ENCODE assay signal across 9 cellular contexts in the genomic region with DNA sequence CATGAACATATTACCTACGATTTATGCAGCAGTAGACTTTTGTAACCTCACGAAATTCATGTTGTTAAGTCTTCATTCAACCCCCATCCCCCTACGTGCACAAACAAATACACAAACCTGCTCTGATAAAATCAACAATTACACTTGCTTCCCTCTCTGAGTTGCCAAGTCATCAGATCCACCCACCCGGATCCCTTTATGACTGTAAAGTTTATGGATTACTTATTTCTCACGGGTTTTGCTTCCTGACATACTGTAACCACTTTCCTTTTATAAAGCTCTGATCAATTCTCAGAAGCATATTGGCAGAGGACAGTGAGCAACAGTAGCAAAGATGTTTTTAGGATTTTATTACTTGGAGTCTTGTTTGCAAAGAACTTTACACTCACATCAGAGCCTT.
DNase-seq lines count a peak whose midpoint lies in the region; ATAC-seq, FAIRE-seq and TF ChIP-seq lines count a peak whose summit lies in the region.
"Had no signal": no experiment of that assay in that cellular context is flagged by ENCODE, and none has a peak within 500 bp of the region (broad histone marks: within the 10 kb centered on the region; RNA-seq: fewer than 3 reads in every experiment).

No MANE protein-coding gene starts in this region.

- TF ChIP-seq CTCF in GM23338 (conservative IDR thresholded peaks at IDR 0.05; ENCODE audit: low read depth in 2 of 2) = no peak

- FAIRE-seq in GM12891 (lab: Jason Lieb, UNC) = no peak

- no peaks in the 10 kb centered on the region for H3K27me3 ChIP-seq in GM23338 (ENCODE audit: insufficient read depth)

- H3K36me3 Mint-ChIP-seq in GM23338 (ENCODE audit: low read depth) = no peaks in the 10 kb centered on the region

- H3K9me3 Mint-ChIP-seq in GM23338 = no peaks in the 10 kb centered on the region

- no peaks in the 10 kb centered on the region for H4K20me1 ChIP-seq in GM23338 (replicated peaks; ENCODE audit: insufficient read depth)

- no peak overlapping the region for H2AFZ ChIP-seq in GM23338

- H3K27me3 Mint-ChIP-seq in GM23338 (ENCODE audit: insufficient read depth, low read depth, poor library complexity) = peaks cover 2% of the 10 kb centered on the region

- peaks cover 20% of the 10 kb centered on the region for H3K4me1 ChIP-seq in GM23338 (ENCODE audit: insufficient read depth)

- ATAC-seq in GM18870 (IDR thresholded peaks at IDR 0.05; ENCODE audit: unreplicated experiment) = peak; percentile 71
- ATAC-seq in GM23338 = no peak
- no peak for ATAC-seq in HG03280 (IDR thresholded peaks at IDR 0.05; ENCODE audit: unreplicated experiment)

- H3K27ac Mint-ChIP-seq in GM23338 = peak overlapping the region; percentile 37

- H3K4me3 Mint-ChIP-seq in GM23338 = no peak overlapping the region

- no peak for TF ChIP-seq POLR2A in GM12891 (IDR thresholded peaks at IDR 0.05; ENCODE audit: low read depth, low read length)

- no peak overlapping the region for H3K4me3 ChIP-seq in GM23338

- H3K4me2 ChIP-seq in GM23338 = no peak overlapping the region

- H3K9me2 ChIP-seq in GM23338 (ENCODE audit: insufficient read depth) = no peaks in the 10 kb centered on the region

- H3K36me3 ChIP-seq in GM23338 (ENCODE audit: insufficient read depth) = no peaks in the 10 kb centered on the region

- H3K4me1 Mint-ChIP-seq in GM23338 = peaks cover 28% of the 10 kb centered on the region

- DNase-seq in GM23338 (ENCODE audit: low spot score) = no peak
- DNase-seq in OCI-M1 (lab: John Stamatoyannopoulos, UW) = peak; percentile 31
- peak; percentile 70 for DNase-seq in left kidney (ENCODE audit: low read depth, low spot score)
- no peak for DNase-seq in NCI-H2081 (lab: John Stamatoyannopoulos, UW)
- DNase-seq in GM12891 (ENCODE audit: insufficient read length, low spot score) = no peak
- DNase-seq in COLO668 (lab: John Stamatoyannopoulos, UW; ENCODE audit: unreplicated experiment) = no peak
- DNase-seq: T-helper 9 cell had no signal

- no peaks in the 10 kb centered on the region for H3F3A ChIP-seq in GM23338 (replicated peaks; ENCODE audit: low read depth)

- no peaks in the 10 kb centered on the region for H3K79me2 ChIP-seq in GM23338 (replicated peaks; ENCODE audit: insufficient read depth)

- no peak overlapping the region for H3K27ac ChIP-seq in GM23338 (ENCODE audit: low read depth)

TF ChIP-seq in GM23338, 12 proteins besides CTCF, POLR2A, EP300 and RAD21 (continues in another document):
- no peak for TF ChIP-seq ZNF331 (CRISPR knock-in tag; IDR thresholded peaks at IDR 0.05; ENCODE audit: low read depth)
- TF ChIP-seq, protein P1, sequence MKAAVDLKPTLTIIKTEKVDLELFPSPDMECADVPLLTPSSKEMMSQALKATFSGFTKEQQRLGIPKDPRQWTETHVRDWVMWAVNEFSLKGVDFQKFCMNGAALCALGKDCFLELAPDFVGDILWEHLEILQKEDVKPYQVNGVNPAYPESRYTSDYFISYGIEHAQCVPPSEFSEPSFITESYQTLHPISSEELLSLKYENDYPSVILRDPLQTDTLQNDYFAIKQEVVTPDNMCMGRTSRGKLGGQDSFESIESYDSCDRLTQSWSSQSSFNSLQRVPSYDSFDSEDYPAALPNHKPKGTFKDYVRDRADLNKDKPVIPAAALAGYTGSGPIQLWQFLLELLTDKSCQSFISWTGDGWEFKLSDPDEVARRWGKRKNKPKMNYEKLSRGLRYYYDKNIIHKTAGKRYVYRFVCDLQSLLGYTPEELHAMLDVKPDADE (IDR thresholded peaks at IDR 0.05) = no peak
- TF ChIP-seq CREB1 (CRISPR knock-in tag; IDR thresholded peaks at IDR 0.05; ENCODE audit: low read depth) = no peak
- TF ChIP-seq JUNB (IDR thresholded peaks at IDR 0.05; ENCODE audit: unreplicated experiment) = no peak
- no peak for TF ChIP-seq EZH2phosphoT487 (IDR thresholded peaks at IDR 0.05; ENCODE audit: unreplicated experiment)

TF ChIP-seq in GM12891, 5 proteins besides CTCF, POLR2A, EP300 and RAD21:
- no peak for TF ChIP-seq TAF1 (IDR thresholded peaks at IDR 0.05; ENCODE audit: low read depth, low read length)
- no peak for TF ChIP-seq POU2F2 (IDR thresholded peaks at IDR 0.05; ENCODE audit: low read depth, low read length)
- TF ChIP-seq POLR2AphosphoS5 (IDR thresholded peaks at IDR 0.05; ENCODE audit: low read depth, low read length) = no peak
- no peak for TF ChIP-seq SPI1 (IDR thresholded peaks at IDR 0.05; ENCODE audit: low read depth, low read length)
- no peak for TF ChIP-seq PAX5 (IDR thresholded peaks at IDR 0.05; ENCODE audit: insufficient read depth, low read length, severe bottlenecking)

Comparison
In these comparisons a context has a peak if more than half of its experiments do, and no peak if none do; other contexts are left out.
1. DNase-seq: peak in OCI-M1 (single experiment) and left kidney (single experiment); none in GM23338 (single experiment), NCI-H2081 (0 of 2), GM12891 (single experiment) and COLO668 (single experiment).